Comparison of ENCODE assay signal across 9 cellular contexts in genomic region chr10:7475046-7475860, GRCh38.
DNase-seq lines count a peak whose midpoint lies in the region; ATAC-seq and TF ChIP-seq lines count a peak whose summit lies in the region.
"Had no signal": no experiment of that assay in that cellular context is flagged by ENCODE, and none has a peak within 500 bp of the region (broad histone marks: within the 10 kb centered on the region; RNA-seq: fewer than 3 reads in every experiment).

No MANE protein-coding gene starts in this region.

- intact Hi-C loops in stomach (cut with DNase I; ENCODE audit: low total_unique reads), result no loop called here

- TF ChIP-seq EP300 in stomach (IDR thresholded peaks at IDR 0.05), result no peak

- H3K36me3 ChIP-seq in iPS DF 6.9 (ENCODE audit: control insufficient read depth, insufficient read depth, low read length) (no peaks in the 10 kb centered on the region), stomach (no peaks in the 10 kb centered on the region)

- no peaks in the 10 kb centered on the region for H3K27me3 ChIP-seq in iPS DF 6.9 (ENCODE audit: control insufficient read depth, insufficient read depth, low read length)
- H3K27me3 ChIP-seq in stomach, result peaks cover 0 to 12% (median 0%) of the 10 kb centered on the region in 3 donors

- H3K9me3 ChIP-seq in iPS DF 6.9 (ENCODE audit: control insufficient read depth, insufficient read depth, low read length) (no peaks in the 10 kb centered on the region), stomach (no peaks in the 10 kb centered on the region)

- H3K4me1 ChIP-seq in iPS DF 6.9 (ENCODE audit: control insufficient read depth, insufficient read depth, low read length) (no peaks in the 10 kb centered on the region; the same call in 1 of the 2 replicates), stomach (peaks cover 0 to 16% (median 8%) of the 10 kb centered on the region in 4 donors)

- TF ChIP-seq CTCF in WTC11 (IDR thresholded peaks at IDR 0.05), result no peak
- TF ChIP-seq CTCF in stomach (IDR thresholded peaks at IDR 0.05), result no peak

- POLR2A ChIA-PET in WTC11 (lab: Charles Lee), result no interaction called here

- peaks cover 15% of the 10 kb centered on the region for H3K4me1 Mint-ChIP-seq in WTC11

- H3K4me3 Mint-ChIP-seq in WTC11, result peak overlapping the region; percentile 45

- CTCF ChIA-PET in WTC11 (lab: Charles Lee), result no interaction called here

- H3K9me3 Mint-ChIP-seq in WTC11, result peaks cover 7% of the 10 kb centered on the region; the same call in 1 of the 2 replicates

- H3K4me3 ChIP-seq in iPS DF 6.9 (ENCODE audit: low read length) (no peak overlapping the region), stomach (no peak overlapping the region)

- no peak for TF ChIP-seq POLR2A in stomach (IDR thresholded peaks at IDR 0.05)

- no CpG with 5 or more reads among the region's 23 CpGs for WGBS in iPS DF 6.9 (ENCODE audit: insufficient coverage, insufficient read length)
- WGBS in stomach, 5 donors, result 40 to 53% (median 49%) methylated on average over 23 of the region's 23 CpGs

- no peaks in the 10 kb centered on the region for H3K36me3 Mint-ChIP-seq in WTC11

- H3K27me3 Mint-ChIP-seq in WTC11 (ENCODE audit: low read depth), result peaks cover 2% of the 10 kb centered on the region; the same call in 1 of the 2 replicates

- H3K27ac Mint-ChIP-seq in WTC11, result peak overlapping the region; percentile 78

- no peak overlapping the region for H3K27ac ChIP-seq in iPS DF 6.9 (ENCODE audit: low read length)
- H3K27ac ChIP-seq in stomach, result peak overlapping the region in 3 of 5 donors; percentile 26 to 50 (median 36)

- ATAC-seq in WTC11, result peak; percentile 90
- no peak for ATAC-seq in HG02852 (IDR thresholded peaks at IDR 0.05; ENCODE audit: unreplicated experiment)

- DNase-seq in DMS153 (lab: John Stamatoyannopoulos, UW) (peak; percentile 8), DMS153 treated with DMSO at 0.1 percent for 48 hours (lab: John Stamatoyannopoulos, UW; ENCODE audit: unreplicated experiment) (no peak), WTC11 (ENCODE audit: low spot score) (peak; percentile 50), iPS DF 6.9 (ENCODE audit: low read depth, low spot score) (peak; percentile 29), stomach (no peak)
- no peak for DNase-seq in effector CD8-positive, alpha-beta T cell (lab: John Stamatoyannopoulos, UW)
- no peak for DNase-seq in stimulated activated CD8-positive, alpha-beta memory T cell treated with anti-CD3 and anti-CD28 coated beads, Interleukin-4, amount 100 ng/mL, for 48 hours
- DNase-seq: NCI-H1694 treated with DMSO at 0.1 percent for 48 hours had no signal

TF ChIP-seq in WTC11, 78 proteins besides CTCF, POLR2A, EP300 and RAD21:
- TF ChIP-seq, protein P1, sequence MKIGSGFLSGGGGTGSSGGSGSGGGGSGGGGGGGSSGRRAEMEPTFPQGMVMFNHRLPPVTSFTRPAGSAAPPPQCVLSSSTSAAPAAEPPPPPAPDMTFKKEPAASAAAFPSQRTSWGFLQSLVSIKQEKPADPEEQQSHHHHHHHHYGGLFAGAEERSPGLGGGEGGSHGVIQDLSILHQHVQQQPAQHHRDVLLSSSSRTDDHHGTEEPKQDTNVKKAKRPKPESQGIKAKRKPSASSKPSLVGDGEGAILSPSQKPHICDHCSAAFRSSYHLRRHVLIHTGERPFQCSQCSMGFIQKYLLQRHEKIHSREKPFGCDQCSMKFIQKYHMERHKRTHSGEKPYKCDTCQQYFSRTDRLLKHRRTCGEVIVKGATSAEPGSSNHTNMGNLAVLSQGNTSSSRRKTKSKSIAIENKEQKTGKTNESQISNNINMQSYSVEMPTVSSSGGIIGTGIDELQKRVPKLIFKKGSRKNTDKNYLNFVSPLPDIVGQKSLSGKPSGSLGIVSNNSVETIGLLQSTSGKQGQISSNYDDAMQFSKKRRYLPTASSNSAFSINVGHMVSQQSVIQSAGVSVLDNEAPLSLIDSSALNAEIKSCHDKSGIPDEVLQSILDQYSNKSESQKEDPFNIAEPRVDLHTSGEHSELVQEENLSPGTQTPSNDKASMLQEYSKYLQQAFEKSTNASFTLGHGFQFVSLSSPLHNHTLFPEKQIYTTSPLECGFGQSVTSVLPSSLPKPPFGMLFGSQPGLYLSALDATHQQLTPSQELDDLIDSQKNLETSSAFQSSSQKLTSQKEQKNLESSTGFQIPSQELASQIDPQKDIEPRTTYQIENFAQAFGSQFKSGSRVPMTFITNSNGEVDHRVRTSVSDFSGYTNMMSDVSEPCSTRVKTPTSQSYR (CRISPR knock-in tag; IDR thresholded peaks at IDR 0.05), result no peak
- TF ChIP-seq RELA (CRISPR knock-in tag; IDR thresholded peaks at IDR 0.05; ENCODE audit: borderline replicate concordance) (no peak), ZNF138 (CRISPR knock-in tag; conservative IDR thresholded peaks at IDR 0.05) (no peak), CREB1 (CRISPR knock-in tag; IDR thresholded peaks at IDR 0.05) (no peak)
- TF ChIP-seq, protein P2, sequence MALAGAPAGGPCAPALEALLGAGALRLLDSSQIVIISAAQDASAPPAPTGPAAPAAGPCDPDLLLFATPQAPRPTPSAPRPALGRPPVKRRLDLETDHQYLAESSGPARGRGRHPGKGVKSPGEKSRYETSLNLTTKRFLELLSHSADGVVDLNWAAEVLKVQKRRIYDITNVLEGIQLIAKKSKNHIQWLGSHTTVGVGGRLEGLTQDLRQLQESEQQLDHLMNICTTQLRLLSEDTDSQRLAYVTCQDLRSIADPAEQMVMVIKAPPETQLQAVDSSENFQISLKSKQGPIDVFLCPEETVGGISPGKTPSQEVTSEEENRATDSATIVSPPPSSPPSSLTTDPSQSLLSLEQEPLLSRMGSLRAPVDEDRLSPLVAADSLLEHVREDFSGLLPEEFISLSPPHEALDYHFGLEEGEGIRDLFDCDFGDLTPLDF (CRISPR knock-in tag; IDR thresholded peaks at IDR 0.05), result no peak

Comparison
In these comparisons a context has a peak if more than half of its experiments do, and no peak if none do; other contexts are left out.
1. DNase-seq: peak in DMS153 (single experiment), WTC11 (single experiment) and iPS DF 6.9 (single experiment); none in DMS153 treated with DMSO at 0.1 percent for 48 hours (single experiment), stomach (single experiment), effector CD8-positive, alpha-beta T cell (single experiment) and stimulated activated CD8-positive, alpha-beta memory T cell treated with anti-CD3 and anti-CD28 coated beads, Interleukin-4, amount 100 ng/mL, for 48 hours (single experiment).